11 cellular contexts compared by ENCODE assay signal in genomic region chr17:50047488-50048126, GRCh38. TPM values are rescaled to one million over a fixed set of nuclear protein-coding genes. Genes with fewer than 3 reads are reported as not detected.
A peak's percentile ranks its signal among the peaks of the same experiment; 100 is the strongest.
DNase-seq lines count a peak whose midpoint lies in the region; ATAC-seq, FAIRE-seq and TF ChIP-seq lines count a peak whose summit lies in the region.
"Had no signal": no experiment of that assay in that cellular context is flagged by ENCODE, and none has a peak within 500 bp of the region (broad histone marks: within the 10 kb centered on the region; RNA-seq: fewer than 3 reads in every experiment).

No MANE protein-coding gene starts in this region.

- intact Hi-C loops in activated CD4-positive, alpha-beta T cell treated with anti-CD3 and anti-CD28 coated beads for 36 hours (cut with DNase I, micrococcal nuclease): no loop called here
- intact Hi-C loops in esophagus squamous epithelium (cut with DNase I): no loop called here

- H3K4me3 ChIP-seq in esophagus squamous epithelium: no peak overlapping the region
- peak overlapping the region; percentile 19 for H3K4me3 ChIP-seq in skeletal muscle satellite cell (ENCODE audit: low read length)
- H3K4me3 ChIP-seq: heart right ventricle had no signal

- H3K4me1 ChIP-seq in esophagus squamous epithelium (peaks cover 13 to 71% (median 49%) of the 10 kb centered on the region in 3 donors), skeletal muscle satellite cell (ENCODE audit: control insufficient read depth, insufficient read depth, low read length) (peaks cover 83% of the 10 kb centered on the region)
- H3K4me1 ChIP-seq: parathyroid adenoma had no signal

- peak overlapping the region; percentile 48 for H3K9ac ChIP-seq in skeletal muscle satellite cell (ENCODE audit: low read depth, low read length)
- H3K9ac ChIP-seq: parathyroid adenoma had no signal

- WGBS in esophagus squamous epithelium, 2 donors: 25 to 42% methylated on average over 4 to 6 of the region's 9 CpGs

- H3K4me1 Mint-ChIP-seq in activated CD4-positive, alpha-beta T cell treated with anti-CD3 and anti-CD28 coated beads for 36 hours: peaks cover 31% of the 10 kb centered on the region

- H3K36me3 Mint-ChIP-seq in activated CD4-positive, alpha-beta T cell treated with anti-CD3 and anti-CD28 coated beads for 36 hours (ENCODE audit: low read depth): no peaks in the 10 kb centered on the region

- peak; percentile 51 for ATAC-seq in activated CD4-positive, alpha-beta T cell treated with anti-CD3 and anti-CD28 coated beads for 36 hours
- no peak for ATAC-seq in GM21723 (IDR thresholded peaks at IDR 0.05; ENCODE audit: unreplicated experiment)

- H3K36me3 ChIP-seq in esophagus squamous epithelium: no peaks in the 10 kb centered on the region
- no peaks in the 10 kb centered on the region for H3K36me3 ChIP-seq in skeletal muscle satellite cell (ENCODE audit: insufficient read depth, low read length)
- H3K36me3 ChIP-seq: heart right ventricle had no signal

- no peaks in the 10 kb centered on the region for H3K27me3 Mint-ChIP-seq in activated CD4-positive, alpha-beta T cell treated with anti-CD3 and anti-CD28 coated beads for 36 hours

- peak; percentile 64 for DNase-seq in activated CD4-positive, alpha-beta T cell treated with anti-CD3 and anti-CD28 coated beads for 36 hours
- DNase-seq in activated CD4-positive, alpha-beta T cell treated with anti-CD3 and anti-CD28 coated beads for 4 hours: no peak
- DNase-seq in RCC 7860 (ENCODE audit: low spot score) (peak; percentile 99), esophagus squamous epithelium (lab: John Stamatoyannopoulos, UW) (no peak), UCSD-AML1 (lab: John Stamatoyannopoulos, UW; ENCODE audit: unreplicated experiment) (no peak), dedifferentiated amniotic fluid mesenchymal stem cell (ENCODE audit: extremely low spot score) (no peak)
- DNase-seq: activated effector memory CD4-positive, alpha-beta T cell treated with anti-CD3 and anti-CD28 coated beads, Interleukin-2, amount 50 U/mL, for 16 hours; heart right ventricle had no signal

- peak; percentile 97 for FAIRE-seq in RCC 7860 (lab: Jason Lieb, UNC)

- peak overlapping the region in 3 of 4 donors; percentile 42 to 61 (median 54) for H3K27ac ChIP-seq in esophagus squamous epithelium
- H3K27ac ChIP-seq: parathyroid adenoma had no signal

- no peak overlapping the region for H3K4me3 Mint-ChIP-seq in activated CD4-positive, alpha-beta T cell treated with anti-CD3 and anti-CD28 coated beads for 36 hours

- H3K9me3 ChIP-seq in esophagus squamous epithelium (no peaks in the 10 kb centered on the region), skeletal muscle satellite cell (replicated peaks; ENCODE audit: low read length) (no peaks in the 10 kb centered on the region)
- H3K9me3 ChIP-seq: heart right ventricle had no signal

- TF ChIP-seq CTCF in esophagus squamous epithelium (IDR thresholded peaks at IDR 0.05): no peak

- no peaks in the 10 kb centered on the region for H3K9me3 Mint-ChIP-seq in activated CD4-positive, alpha-beta T cell treated with anti-CD3 and anti-CD28 coated beads for 36 hours (ENCODE audit: low read depth)

- H3K27ac Mint-ChIP-seq in activated CD4-positive, alpha-beta T cell treated with anti-CD3 and anti-CD28 coated beads for 36 hours: peak overlapping the region; percentile 26

- POLR2A ChIA-PET in activated CD4-positive, alpha-beta T cell treated with anti-CD3 and anti-CD28 coated beads for 36 hours (lab: Charles Lee): no interaction called here

- CTCF ChIA-PET in activated CD4-positive, alpha-beta T cell treated with anti-CD3 and anti-CD28 coated beads for 36 hours (lab: Charles Lee): no interaction called here

- TF ChIP-seq POLR2A in esophagus squamous epithelium (IDR thresholded peaks at IDR 0.05): no peak

- H3K27me3 ChIP-seq in esophagus squamous epithelium (no peaks in the 10 kb centered on the region), skeletal muscle satellite cell (ENCODE audit: control insufficient read depth, insufficient read depth, low read length) (no peaks in the 10 kb centered on the region)
- H3K27me3 ChIP-seq: heart right ventricle had no signal

- H3K4me2 ChIP-seq in skeletal muscle satellite cell (ENCODE audit: low read length): peak overlapping the region; percentile 38

RNA-seq across cellular contexts. Expression of gene ITGA3, which starts 8.3 kb away (rescaled TPM):
- 1 to 10 TPM; 6.8 to 7.8 TPM for total RNA-seq in activated CD4-positive, alpha-beta T cell treated with anti-CD3 and anti-CD28 coated beads for 36 hours
- total RNA-seq in esophagus squamous epithelium: 10 to 100 TPM; 44.4 to 86.3 (median 77.0) TPM
- total RNA-seq in skeletal muscle satellite cell (2012; rRNA removed): 105 and 121 TPM in 2 replicates

RNA-seq across cellular contexts. Expression of gene PDK2, which starts 47.5 kb away (rescaled TPM):
- 10 to 100 TPM in 1 of 2 experiments, 1 to 10 TPM in 1; 9.8 to 16.2 TPM for total RNA-seq in activated CD4-positive, alpha-beta T cell treated with anti-CD3 and anti-CD28 coated beads for 36 hours
- 10 to 100 TPM in 3 of 4 donors, 1 to 10 TPM in 1; 5.2 to 20.2 (median 12.8) TPM for total RNA-seq in esophagus squamous epithelium
- total RNA-seq in skeletal muscle satellite cell (2012; rRNA removed): 12.9 and 17.0 TPM in 2 replicates

RNA-seq across cellular contexts. Expression of gene DLX3, which starts 52.6 kb away (rescaled TPM):
- total RNA-seq in activated CD4-positive, alpha-beta T cell treated with anti-CD3 and anti-CD28 coated beads for 36 hours: under 1 TPM in 1 of 2 experiments, not detected in 1; 0.09 TPM
- total RNA-seq in esophagus squamous epithelium: 1 to 10 TPM in 3 of 4 donors, under 1 TPM in 1; 0.76 to 2.0 (median 1.4) TPM
- total RNA-seq in skeletal muscle satellite cell (2012; rRNA removed): under 0.01 TPM in 1 of 2 replicates, not detected in the other

Comparison
In these comparisons a context has a peak if more than half of its experiments do, and no peak if none do; other contexts are left out.
1. DNase-seq: peak in activated CD4-positive, alpha-beta T cell treated with anti-CD3 and anti-CD28 coated beads for 36 hours (single experiment) and RCC 7860 (single experiment); none in activated CD4-positive, alpha-beta T cell treated with anti-CD3 and anti-CD28 coated beads for 4 hours (0 of 2), esophagus squamous epithelium (single experiment), UCSD-AML1 (single experiment) and dedifferentiated amniotic fluid mesenchymal stem cell (single experiment).
2. RNA of gene ITGA3, which starts 8.3 kb away (total RNA-seq): 44.4 to 86.3 TPM in esophagus squamous epithelium; 6.8 to 7.8 TPM in activated CD4-positive, alpha-beta T cell treated with anti-CD3 and anti-CD28 coated beads for 36 hours; every median in the first group is over 4 times any median in the second.